In genomic region chr17:41907633-41908539, GRCh38 we compare ENCODE assay signal across 1 cellular context.
TF ChIP-seq lines count a peak whose summit lies in the region.

No MANE protein-coding gene starts in this region.

TF ChIP-seq in HepG2, 621 proteins besides CTCF, POLR2A, EP300 and RAD21 (continued from another document):
- no peak for TF ChIP-seq ARID3A (IDR thresholded peaks at IDR 0.05; ENCODE audit: low read depth, low read length)
- no peak for TF ChIP-seq ZBTB49 (CRISPR knock-in tag; IDR thresholded peaks at IDR 0.05; ENCODE audit: borderline replicate concordance)
- TF ChIP-seq PPARG (CRISPR knock-in tag; conservative IDR thresholded peaks at IDR 0.05), result peak; percentile 72
- TF ChIP-seq REPIN1 (CRISPR knock-in tag; IDR thresholded peaks at IDR 0.05; ENCODE audit: borderline replicate concordance, low read depth), result peak; percentile 95
- TF ChIP-seq ZNF407 (CRISPR knock-in tag; IDR thresholded peaks at IDR 0.05; ENCODE audit: not compliant biosample characterization), result peak; percentile 44
